In the genomic region with DNA sequence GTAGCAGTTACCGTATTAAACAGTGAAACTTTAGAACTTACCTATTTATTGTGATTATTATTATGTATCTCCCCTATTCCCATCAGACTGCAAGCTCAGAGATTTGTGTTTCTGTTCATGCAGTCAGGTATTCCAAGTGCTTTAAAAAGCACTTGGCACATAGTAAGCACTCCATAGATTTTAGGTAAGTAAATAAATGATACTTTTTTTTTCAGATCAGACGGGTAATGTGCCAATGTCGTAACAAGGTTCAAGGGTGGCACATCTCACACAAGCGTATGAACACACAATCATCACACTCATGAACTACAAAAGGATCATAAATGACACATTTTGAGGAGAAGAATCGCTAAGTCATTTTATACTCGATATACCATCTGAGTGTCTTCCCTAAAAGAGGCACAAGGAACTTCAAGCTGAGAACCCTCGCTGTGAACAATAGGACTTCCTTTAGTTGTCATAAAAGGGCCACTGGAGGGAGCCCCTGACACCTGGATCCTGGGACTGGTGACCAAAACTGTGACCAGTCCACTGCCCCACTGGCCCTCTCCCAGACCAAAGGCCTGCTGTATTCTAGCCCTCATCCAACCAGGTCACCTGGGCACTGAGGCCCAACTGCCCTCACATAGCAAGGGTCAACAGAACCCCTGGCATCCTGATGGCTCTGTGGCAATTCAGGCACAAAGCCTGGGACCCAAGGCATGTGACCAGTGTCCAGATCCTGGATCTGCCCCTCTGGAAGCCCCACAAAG, we compare ENCODE assay signal across 8 cellular contexts. TPM values are rescaled to one million over a fixed set of nuclear protein-coding genes. Genes with fewer than 3 reads are reported as not detected.
DNase-seq lines count a peak whose midpoint lies in the region; ATAC-seq, FAIRE-seq and TF ChIP-seq lines count a peak whose summit lies in the region.

No MANE protein-coding gene starts in this region.

- intact Hi-C loops in GM12878 (cut with micrococcal nuclease; ENCODE audit: unreplicated experiment), result loop anchor here (1.0 kb wide), 1 partner anchor 74 kb away; no protein-coding TSS in a partner anchor

- no peak overlapping the region for H3K4me3 ChIP-seq in GM12878

- DNase-seq in CD1c-positive myeloid dendritic cell (ENCODE audit: extremely low spot score), result peak; percentile 71
- no peak for DNase-seq in GM12878 (ENCODE audit: low read depth, low spot score)
- peak; percentile 50 for DNase-seq in left kidney (ENCODE audit: low read depth, low spot score)
- DNase-seq in NCI-H774 (lab: John Stamatoyannopoulos, UW), result no peak
- no peak for DNase-seq in GM19239 (ENCODE audit: insufficient read length, low spot score)

- no peaks in the 10 kb centered on the region for H3K27me3 ChIP-seq in GM12878 (replicated peaks in 1 of 2; ENCODE audit: control insufficient read depth in 2 of 2, insufficient read depth in 2 of 2, low read length in 1 of 2)

- no peak overlapping the region for H3K4me2 ChIP-seq in GM12878 (ENCODE audit: control insufficient read depth, insufficient read depth)

- no peak for TF ChIP-seq EP300 in Ishikawa (IDR thresholded peaks at IDR 0.05; ENCODE audit: borderline replicate concordance)
- no peak for TF ChIP-seq EP300 in GM12878 (IDR thresholded peaks at IDR 0.05; ENCODE audit: borderline replicate concordance in 1 of 2, control insufficient read depth in 1 of 2, low read depth in 2 of 2, low read length in 2 of 2)

- RAD21 ChIA-PET in GM12878 (lab: Charles Lee; ENCODE audit: unreplicated experiment), result interaction anchor here (0.9 to 2.3 kb wide), 7 partner anchors 25 to 86 kb away, joined by 3 to 28 read pairs (median 6); a partner anchor contains a TSS

- TF ChIP-seq POLR2A in GM12878 (IDR thresholded peaks at IDR 0.05; ENCODE audit: low read depth, low read length) (no peak), GM18505 (IDR thresholded peaks at IDR 0.05; ENCODE audit: borderline replicate concordance, extremely low read depth, insufficient read depth, insufficient read length) (no peak)

- H3K79me2 ChIP-seq in GM12878 (ENCODE audit: control insufficient read depth, insufficient read depth, low read length), result no peaks in the 10 kb centered on the region

- no peaks in the 10 kb centered on the region for H3K36me3 ChIP-seq in GM12878 (ENCODE audit: control insufficient read depth in 2 of 2, insufficient read depth in 2 of 2, low read length in 1 of 2)

- H4K20me1 ChIP-seq in GM12878 (ENCODE audit: control insufficient read depth, insufficient read depth), result no peaks in the 10 kb centered on the region

- CTCF ChIA-PET in GM12878 (lab: Yijun Ruan, JAX), result interaction anchor here (0.6 to 5.0 kb wide), 27 partner anchors 9 to 209 kb away, joined by 3 to 43 read pairs (median 4); a partner anchor contains a TSS

- H3K27ac ChIP-seq in GM12878 (ENCODE audit: control insufficient read depth, insufficient read depth), result no peak overlapping the region

- POLR2A ChIA-PET in GM12878 (lab: Charles Lee), result no interaction called here

- in situ Hi-C loops in GM12878 (cut with MboI), result no loop called here

- BruUV-seq in GM12878 (replicated peaks; lab: Mats Ljungman, UMichigan), result no TSS peak

- H3K9ac ChIP-seq in GM12878 (ENCODE audit: control insufficient read depth, insufficient read depth, low read length), result no peak overlapping the region

- TF ChIP-seq RAD21 in Ishikawa (IDR thresholded peaks at IDR 0.05; ENCODE audit: low read depth) (peak; percentile 76), GM12878 (IDR thresholded peaks at IDR 0.05; ENCODE audit: insufficient read depth, low read depth, low read length) (peak; percentile 51; the same call in 1 of the 2 replicates)

- no peak overlapping the region for H2AFZ ChIP-seq in GM12878 (ENCODE audit: control insufficient read depth, low read depth, low read length)

- ATAC-seq in GM12878 (peak; percentile 77), GM19397 (IDR thresholded peaks at IDR 0.05; ENCODE audit: unreplicated experiment) (no peak), GM18505 (IDR thresholded peaks at IDR 0.05; ENCODE audit: unreplicated experiment) (no peak)

- 66% methylated on average over 7 of the region's 7 CpGs for whole genome bisulfite sequencing in GM12878 (ENCODE audit: insufficient coverage, insufficient replicate concordance, low lambda C conversion rate, missing lambda C conversion rate)

- peak; percentile 43 to 59 (median 45); a peak in 5 of 6 replicates for TF ChIP-seq CTCF in GM12878 (IDR thresholded peaks at IDR 0.05 in 2 of 3, conservative IDR thresholded peaks at IDR 0.05 in 1 of 3; ENCODE audit: control insufficient read depth in 2 of 3, extremely low read depth in 1 of 3, insufficient read depth in 1 of 3, low read depth in 3 of 3, low read length in 3 of 3)

- SMC1A ChIA-PET in GM12878 (lab: Charles Lee; ENCODE audit: uncharacterized antibody, unreplicated experiment), result interaction anchor here (0.8 to 4.3 kb wide), 10 partner anchors 11 to 75 kb away, joined by 3 to 35 read pairs (median 4); no protein-coding TSS in a partner anchor

- H3K9me3 ChIP-seq in GM12878 (replicated peaks; ENCODE audit: control insufficient read depth, insufficient read depth, low read length), result no peaks in the 10 kb centered on the region

- no peaks in the 10 kb centered on the region for H3K4me1 ChIP-seq in GM12878 (ENCODE audit: control insufficient read depth, insufficient read depth, low read length)

- FAIRE-seq in GM12878 (lab: Jason Lieb, UNC) (peak; percentile 93), GM19239 (lab: Jason Lieb, UNC) (no peak)

TF ChIP-seq in Ishikawa, 13 proteins besides CTCF, POLR2A, EP300 and RAD21 (continues in another document):
- no peak for TF ChIP-seq ZBTB7A (IDR thresholded peaks at IDR 0.05; ENCODE audit: low read depth)

TF ChIP-seq in GM12878, 131 proteins besides CTCF, POLR2A, EP300 and RAD21:
- peak; percentile 61 for TF ChIP-seq SMC3 (IDR thresholded peaks at IDR 0.05; ENCODE audit: borderline replicate concordance, low read length)
- TF ChIP-seq, protein P1, sequence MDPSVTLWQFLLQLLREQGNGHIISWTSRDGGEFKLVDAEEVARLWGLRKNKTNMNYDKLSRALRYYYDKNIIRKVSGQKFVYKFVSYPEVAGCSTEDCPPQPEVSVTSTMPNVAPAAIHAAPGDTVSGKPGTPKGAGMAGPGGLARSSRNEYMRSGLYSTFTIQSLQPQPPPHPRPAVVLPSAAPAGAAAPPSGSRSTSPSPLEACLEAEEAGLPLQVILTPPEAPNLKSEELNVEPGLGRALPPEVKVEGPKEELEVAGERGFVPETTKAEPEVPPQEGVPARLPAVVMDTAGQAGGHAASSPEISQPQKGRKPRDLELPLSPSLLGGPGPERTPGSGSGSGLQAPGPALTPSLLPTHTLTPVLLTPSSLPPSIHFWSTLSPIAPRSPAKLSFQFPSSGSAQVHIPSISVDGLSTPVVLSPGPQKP (IDR thresholded peaks at IDR 0.05; ENCODE audit: low read depth, low read length), result no peak

RNA-seq across cellular contexts. Expression of a gene that starts 32.1 kb away (rescaled TPM):
- total RNA-seq in GM12878 (2013; cell fraction: nucleolus; rRNA removed), result 4.6 and 5.2 TPM in 2 replicates
- total RNA-seq in GM12878 (2014; rRNA removed), result 4.6 and 6.8 TPM in 2 replicates
- 4.1 and 5.2 TPM in 2 replicates for total RNA-seq in GM12878 (2014; rRNA removed; fragmentation: Illumina TruSeq; extraction: Trizol)
- 4.6 and 6.3 TPM in 2 replicates for total RNA-seq in GM12878 (2021)
- 2.3 TPM for polyA plus RNA-seq in GM12878 (2011; ENCODE audit: low read depth)
- polyA plus RNA-seq in GM12878 (2011; rRNA removed), result 5.3 and 6.7 TPM in 2 replicates
- 4.0 and 4.5 TPM in 2 replicates for polyA plus RNA-seq in GM12878 (2011; cell fraction: cytosol; rRNA removed)
- polyA plus RNA-seq in GM12878 (2011; cell fraction: nucleus; rRNA removed), result 5.0 and 5.5 TPM in 2 replicates
- polyA plus RNA-seq in GM12878 (2012), result 3.8 and 4.6 TPM in 2 replicates
- polyA plus RNA-seq in GM12878 (2014; fragmentation: Illumina TruSeq; extraction: Trizol), result 2.7 and 3.0 TPM in 2 replicates
- polyA plus RNA-seq in GM12878 (2014; fragmentation: Nextera tagmentation; extraction: Ambion mirVana), result 1 to 10 TPM; 7.6 to 8.0 TPM
- polyA plus RNA-seq in GM12878 (2014; rRNA removed), result 5.4 TPM in 2 replicates
- 10 to 100 TPM in 1 of 2 experiments, 1 to 10 TPM in 1; 8.2 to 10.2 TPM for polyA plus RNA-seq in GM12878 (2016; fragmentation: Nextera tagmentation; extraction: Ambion mirVana)
- 2.0 and 2.6 TPM in 2 replicates for polyA minus RNA-seq in GM12878 (2011; rRNA and poly(A)+ RNA removed)
- 2.3 and 3.5 TPM in 2 replicates for polyA minus RNA-seq in GM12878 (2011; cell fraction: cytosol; rRNA and poly(A)+ RNA removed)
- polyA minus RNA-seq in GM12878 (2011; cell fraction: nucleus; rRNA and poly(A)+ RNA removed), result 3.5 and 3.9 TPM in 2 replicates

RNA-seq across cellular contexts. Expression of a gene that starts 32.3 kb away (rescaled TPM):
- total RNA-seq in GM12878 (2013; cell fraction: nucleolus; rRNA removed), result 47.7 and 66.7 TPM in 2 replicates
- total RNA-seq in GM12878 (2014; rRNA removed) (28.6 and 32.1 TPM in 2 replicates), GM12878 (2014; rRNA removed; fragmentation: Illumina TruSeq; extraction: Trizol) (22.7 and 24.0 TPM in 2 replicates), GM12878 (2021) (51.5 and 56.5 TPM in 2 replicates)
- 12.4 TPM for polyA plus RNA-seq in GM12878 (2011; ENCODE audit: low read depth)
- polyA plus RNA-seq in GM12878 (2011; rRNA removed) (36.7 and 61.5 TPM in 2 replicates), GM12878 (2014; fragmentation: Illumina TruSeq; extraction: Trizol) (20.2 and 28.5 TPM in 2 replicates), GM12878 (2014; fragmentation: Nextera tagmentation; extraction: Ambion mirVana) (10 to 100 TPM; 65.6 to 69.8 TPM), GM12878 (2014; rRNA removed) (32.6 and 35.6 TPM in 2 replicates), GM12878 (2016; fragmentation: Nextera tagmentation; extraction: Ambion mirVana) (10 to 100 TPM; 51.8 to 56.6 TPM)
- polyA plus RNA-seq in GM12878 (2011; cell fraction: cytosol; rRNA removed), result 64.6 and 76.1 TPM in 2 replicates
- polyA plus RNA-seq in GM12878 (2011; cell fraction: nucleus; rRNA removed), result 39.0 and 50.3 TPM in 2 replicates
- polyA plus RNA-seq in GM12878 (2012), result 26.6 and 31.3 TPM in 2 replicates
- polyA minus RNA-seq in GM12878 (2011; rRNA and poly(A)+ RNA removed), result 49.1 and 54.9 TPM in 2 replicates
- 11.1 and 13.2 TPM in 2 replicates for polyA minus RNA-seq in GM12878 (2011; cell fraction: cytosol; rRNA and poly(A)+ RNA removed)
- polyA minus RNA-seq in GM12878 (2011; cell fraction: nucleus; rRNA and poly(A)+ RNA removed), result 10.8 and 22.6 TPM in 2 replicates

Comparison
In these comparisons a context has a peak if more than half of its experiments do, and no peak if none do; other contexts are left out.
1. DNase-seq: peak in CD1c-positive myeloid dendritic cell (single experiment) and left kidney (single experiment); none in GM12878 (single experiment), NCI-H774 (single experiment) and GM19239 (single experiment).